In genomic region chr11:2699531-2700414, GRCh38 we compare ENCODE assay signal across 8 cellular contexts. TPM values are rescaled to one million over a fixed set of nuclear protein-coding genes. Genes with fewer than 3 reads are reported as not detected.
DNase-seq lines count a peak whose midpoint lies in the region; ATAC-seq lines count a peak whose summit lies in the region.

Gene KCNQ1OT1 (minus strand): TSS chr11:2699994.

- peak within 1 kb of the TSS; percentile 37 to 56 for H3K23ac ChIP-seq in mesenchymal stem cell (ENCODE audit: low read length in 2 of 2)

- no peaks in the 10 kb centered on the region for H3K27me3 ChIP-seq in CD4-positive, CD25-positive, alpha-beta regulatory T cell (ENCODE audit: control insufficient read depth, insufficient read depth, low read length)
- H3K27me3 ChIP-seq in effector memory CD4-positive, alpha-beta T cell (replicated peaks; ENCODE audit: control insufficient read depth, insufficient read depth, low read length, poor library complexity, severe bottlenecking): no peaks in the 10 kb centered on the region
- peaks cover 0 to 27% of the 10 kb centered on the region in 2 experiments for H3K27me3 ChIP-seq in mesenchymal stem cell (ENCODE audit: control insufficient read depth in 1 of 2, insufficient read depth in 1 of 2, low read length in 2 of 2)

- peak within 1 kb of the TSS; percentile 50 for H3K4me3 ChIP-seq in CD4-positive, CD25-positive, alpha-beta regulatory T cell (ENCODE audit: low read depth, low read length)
- H3K4me3 ChIP-seq in effector memory CD4-positive, alpha-beta T cell (ENCODE audit: insufficient read depth, low read depth, low read length, poor library complexity, severe bottlenecking): peak within 1 kb of the TSS; percentile 48
- peak within 1 kb of the TSS; percentile 62 to 86 for H3K4me3 ChIP-seq in mesenchymal stem cell (ENCODE audit: insufficient read depth in 1 of 2, low read depth in 1 of 2, low read length in 2 of 2)

- H3K4me3 Mint-ChIP-seq in CD4-positive, CD25-positive, alpha-beta regulatory T cell: peak within 1 kb of the TSS; percentile 80 to 85 (median 82)

- H2AFZ ChIP-seq in mesenchymal stem cell (ENCODE audit: low read depth, low read length): peak within 1 kb of the TSS; percentile 43

- H3K27ac ChIP-seq in CD4-positive, CD25-positive, alpha-beta regulatory T cell (ENCODE audit: insufficient read depth, low read length, poor library complexity, severe bottlenecking): peak within 1 kb of the TSS; percentile 29
- H3K27ac ChIP-seq in effector memory CD4-positive, alpha-beta T cell (ENCODE audit: insufficient read depth, low read length, poor library complexity, severe bottlenecking): peak within 1 kb of the TSS; percentile 11
- peak within 1 kb of the TSS; percentile 52 for H3K27ac ChIP-seq in mesenchymal stem cell (ENCODE audit: low read length, poor library complexity, severe bottlenecking)

- H2BK12ac ChIP-seq in mesenchymal stem cell (ENCODE audit: low read length in 2 of 2): no peak within 1 kb of the TSS

- no peaks in the 10 kb centered on the region for H3K9me3 Mint-ChIP-seq in CD4-positive, CD25-positive, alpha-beta regulatory T cell

- peak within 1 kb of the TSS; percentile 66 for H3K4me2 ChIP-seq in mesenchymal stem cell (ENCODE audit: low read length, poor library complexity, severe bottlenecking)

- H2BK120ac ChIP-seq in mesenchymal stem cell (ENCODE audit: low read depth, low read length): peak within 1 kb of the TSS; percentile 89

- peaks cover 4% of the 10 kb centered on the region for H3K27me3 Mint-ChIP-seq in CD4-positive, CD25-positive, alpha-beta regulatory T cell

- peak within 1 kb of the TSS; percentile 90 to 97 for H3K4ac ChIP-seq in mesenchymal stem cell (ENCODE audit: low read depth in 1 of 2, low read length in 2 of 2)

- H4K8ac ChIP-seq in mesenchymal stem cell (ENCODE audit: low read length): peak within 1 kb of the TSS; percentile 97

- peaks cover 11% of the 10 kb centered on the region for H3K4me1 ChIP-seq in CD4-positive, CD25-positive, alpha-beta regulatory T cell (ENCODE audit: control insufficient read depth, insufficient read depth, low read length, poor library complexity, severe bottlenecking)
- peaks cover 4% of the 10 kb centered on the region for H3K4me1 ChIP-seq in effector memory CD4-positive, alpha-beta T cell (ENCODE audit: control insufficient read depth, insufficient read depth, low read length, poor library complexity, severe bottlenecking)
- H3K4me1 ChIP-seq in mesenchymal stem cell (ENCODE audit: control insufficient read depth, insufficient read depth, low read depth, low read length): peaks cover 32% of the 10 kb centered on the region

- no peaks in the 10 kb centered on the region for H3K9me3 ChIP-seq in CD4-positive, CD25-positive, alpha-beta regulatory T cell (ENCODE audit: control insufficient read depth in 2 of 2, low read length in 2 of 2)
- H3K9me3 ChIP-seq in effector memory CD4-positive, alpha-beta T cell (ENCODE audit: control insufficient read depth, low read length): no peaks in the 10 kb centered on the region
- no peaks in the 10 kb centered on the region for H3K9me3 ChIP-seq in mesenchymal stem cell (ENCODE audit: control insufficient read depth, low read length)

- WGBS in mesenchymal stem cell: 48% methylated on average over 93 of the region's 98 CpGs

- peaks cover 4% of the 10 kb centered on the region for H3K36me3 Mint-ChIP-seq in CD4-positive, CD25-positive, alpha-beta regulatory T cell

- peak; percentile 95 to 96 for ATAC-seq in CD4-positive, CD25-positive, alpha-beta regulatory T cell (ENCODE audit: low read depth in 2 of 2)
- ATAC-seq in GM19397 (IDR thresholded peaks at IDR 0.05; ENCODE audit: unreplicated experiment): peak; percentile 84
- ATAC-seq in HG03565 (IDR thresholded peaks at IDR 0.05; ENCODE audit: unreplicated experiment): peak; percentile 86

- no peaks in the 10 kb centered on the region for H3K36me3 ChIP-seq in CD4-positive, CD25-positive, alpha-beta regulatory T cell (ENCODE audit: control insufficient read depth, insufficient read depth, low read length)
- no peaks in the 10 kb centered on the region for H3K36me3 ChIP-seq in effector memory CD4-positive, alpha-beta T cell (ENCODE audit: control insufficient read depth, insufficient read depth, low read length)
- H3K36me3 ChIP-seq in mesenchymal stem cell (ENCODE audit: control insufficient read depth in 1 of 2, insufficient read depth in 2 of 2, low read depth in 1 of 2, low read length in 2 of 2): peaks cover 0 to 3% of the 10 kb centered on the region in 2 experiments

- peak within 1 kb of the TSS; percentile 25 to 60 (median 26) for H3K27ac Mint-ChIP-seq in CD4-positive, CD25-positive, alpha-beta regulatory T cell

- peak within 1 kb of the TSS in 1 of 2 experiments; percentile 98 for H3K14ac ChIP-seq in mesenchymal stem cell (ENCODE audit: low read length in 2 of 2)

- peak within 1 kb of the TSS; percentile 77 for H2BK5ac ChIP-seq in mesenchymal stem cell (ENCODE audit: low read depth, low read length, poor library complexity, severe bottlenecking)

- H2BK15ac ChIP-seq in mesenchymal stem cell (ENCODE audit: low read depth, poor library complexity, severe bottlenecking): peak within 1 kb of the TSS; percentile 82

- peak within 1 kb of the TSS; percentile 91 for H3K9ac ChIP-seq in mesenchymal stem cell (ENCODE audit: low read length)

- peak within 1 kb of the TSS; percentile 78 to 94 for H3K18ac ChIP-seq in mesenchymal stem cell (ENCODE audit: low read depth in 1 of 2, low read length in 2 of 2)

- DNase-seq in CD4-positive, CD25-positive, alpha-beta regulatory T cell: peak; percentile 80 to 93 (median 89)
- DNase-seq in NCI-H82 treated with DMSO at 0.1 percent for 48 hours (lab: John Stamatoyannopoulos, UW; ENCODE audit: unreplicated experiment) (peak; percentile 51), mesenchymal stem cell (peak; percentile 94)
- peak; percentile 90 for DNase-seq in activated CD8-positive, alpha-beta memory T cell treated with anti-CD3 and anti-CD28 coated beads for 24 hours
- peak; percentile 73 to 82 (median 82) for DNase-seq in effector memory CD4-positive, alpha-beta T cell
- DNase-seq in stimulated activated CD8-positive, alpha-beta memory T cell treated with anti-CD3 and anti-CD28 coated beads, Interleukin-12 subunit alpha, Interleukin-12 subunit beta, amount 100 ng/mL, for 1 hour (ENCODE audit: low read depth): peak; percentile 68

- peaks cover 0 to 14% (median 6%) of the 10 kb centered on the region in 4 donors for H3K4me1 Mint-ChIP-seq in CD4-positive, CD25-positive, alpha-beta regulatory T cell

- H2AK5ac ChIP-seq in mesenchymal stem cell (ENCODE audit: low read length, severe bottlenecking): peak within 1 kb of the TSS; percentile 89

- no peaks in the 10 kb centered on the region for H3K79me1 ChIP-seq in mesenchymal stem cell (replicated peaks; ENCODE audit: low read length, poor library complexity, severe bottlenecking)

- peak within 1 kb of the TSS; percentile 97 for H4K91ac ChIP-seq in mesenchymal stem cell (ENCODE audit: low read length)

RNA-seq across cellular contexts. Expression of gene KCNQ1OT1, which starts in this region (rescaled TPM):
- 0.72 TPM for total RNA-seq in CD4-positive, CD25-positive, alpha-beta regulatory T cell
- polyA plus RNA-seq in CD4-positive, CD25-positive, alpha-beta regulatory T cell: under 1 TPM; 0.01 to 0.08 (median 0.06) TPM
- polyA plus RNA-seq in mesenchymal stem cell (2013, experiment 1 of 2): 0.08 TPM
- polyA plus RNA-seq in mesenchymal stem cell (2013, experiment 2 of 2): 0.05 TPM

Comparison
In these comparisons a context has a peak if more than half of its experiments do, and no peak if none do; other contexts are left out.
1. Peak in every context shown above with its lines: DNase-seq, ATAC-seq, H3K4me3 ChIP-seq and H3K27ac ChIP-seq.
2. Peak in DNase-seq, ATAC-seq, H3K4me3 ChIP-seq and H3K27ac ChIP-seq in CD4-positive, CD25-positive, alpha-beta regulatory T cell; RNA of the gene not detected or under 1 TPM.